In the genomic region with DNA sequence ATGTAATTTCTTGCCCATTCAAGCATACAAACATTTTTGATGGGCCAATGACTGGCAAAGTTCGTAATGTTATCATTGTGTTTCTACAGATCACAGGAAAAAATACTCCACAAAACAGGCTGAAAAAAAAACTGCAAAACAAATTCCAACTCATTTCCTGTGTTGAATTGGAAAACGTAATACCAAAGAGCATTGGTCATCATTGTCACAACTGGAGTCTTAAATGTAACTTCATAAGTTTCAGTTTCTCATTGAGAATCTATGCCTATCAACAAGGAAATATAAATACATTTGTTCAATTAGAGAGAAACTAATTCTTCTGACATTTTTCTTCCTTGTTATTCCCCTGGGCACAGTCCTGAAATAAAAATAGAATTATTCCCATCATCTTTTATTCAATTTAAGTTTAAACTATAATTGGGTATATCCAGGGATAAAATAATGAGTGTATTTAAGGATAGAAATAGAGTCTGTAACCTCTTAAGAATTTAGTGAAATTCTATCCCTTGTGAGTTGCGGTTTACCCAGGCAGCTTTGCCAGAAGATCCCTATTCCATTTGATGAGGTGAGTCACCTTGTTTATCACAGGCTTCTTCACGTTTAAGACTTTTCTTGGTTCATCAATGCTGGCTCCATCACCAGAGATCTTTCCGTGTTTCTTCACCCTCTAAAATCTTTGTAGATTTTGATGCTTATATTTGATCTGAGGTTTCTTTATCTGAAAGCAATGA, we compare ENCODE assay signal across 1 cellular context.
A peak's percentile ranks its signal among the peaks of the same experiment; 100 is the strongest.
TF ChIP-seq lines count a peak whose summit lies in the region.

No MANE protein-coding gene starts in this region.

TF ChIP-seq in SK-N-SH, 30 proteins besides CTCF, POLR2A, EP300 and RAD21 (continued from another document):
- TF ChIP-seq, protein P1, sequence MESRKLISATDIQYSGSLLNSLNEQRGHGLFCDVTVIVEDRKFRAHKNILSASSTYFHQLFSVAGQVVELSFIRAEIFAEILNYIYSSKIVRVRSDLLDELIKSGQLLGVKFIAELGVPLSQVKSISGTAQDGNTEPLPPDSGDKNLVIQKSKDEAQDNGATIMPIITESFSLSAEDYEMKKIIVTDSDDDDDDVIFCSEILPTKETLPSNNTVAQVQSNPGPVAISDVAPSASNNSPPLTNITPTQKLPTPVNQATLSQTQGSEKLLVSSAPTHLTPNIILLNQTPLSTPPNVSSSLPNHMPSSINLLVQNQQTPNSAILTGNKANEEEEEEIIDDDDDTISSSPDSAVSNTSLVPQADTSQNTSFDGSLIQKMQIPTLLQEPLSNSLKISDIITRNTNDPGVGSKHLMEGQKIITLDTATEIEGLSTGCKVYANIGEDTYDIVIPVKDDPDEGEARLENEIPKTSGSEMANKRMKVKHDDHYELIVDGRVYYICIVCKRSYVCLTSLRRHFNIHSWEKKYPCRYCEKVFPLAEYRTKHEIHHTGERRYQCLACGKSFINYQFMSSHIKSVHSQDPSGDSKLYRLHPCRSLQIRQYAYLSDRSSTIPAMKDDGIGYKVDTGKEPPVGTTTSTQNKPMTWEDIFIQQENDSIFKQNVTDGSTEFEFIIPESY (IDR thresholded peaks at IDR 0.05; ENCODE audit: borderline replicate concordance, low read depth), result 0 out of 2 replicates have a peak, but pooled peaks have one; percentile 26
- TF ChIP-seq TEAD4 (IDR thresholded peaks at IDR 0.05; ENCODE audit: borderline replicate concordance, insufficient read depth), result 0 out of 2 replicates have a peak, but pooled peaks have one; percentile 20
- no peak for TF ChIP-seq SMC3 (IDR thresholded peaks at IDR 0.05; ENCODE audit: low read depth, low read length)
- TF ChIP-seq MEF2A (IDR thresholded peaks at IDR 0.05; ENCODE audit: borderline replicate concordance, low read depth), result peak; percentile 62; the same call in 1 of the 2 replicates
- TF ChIP-seq, protein P2, sequence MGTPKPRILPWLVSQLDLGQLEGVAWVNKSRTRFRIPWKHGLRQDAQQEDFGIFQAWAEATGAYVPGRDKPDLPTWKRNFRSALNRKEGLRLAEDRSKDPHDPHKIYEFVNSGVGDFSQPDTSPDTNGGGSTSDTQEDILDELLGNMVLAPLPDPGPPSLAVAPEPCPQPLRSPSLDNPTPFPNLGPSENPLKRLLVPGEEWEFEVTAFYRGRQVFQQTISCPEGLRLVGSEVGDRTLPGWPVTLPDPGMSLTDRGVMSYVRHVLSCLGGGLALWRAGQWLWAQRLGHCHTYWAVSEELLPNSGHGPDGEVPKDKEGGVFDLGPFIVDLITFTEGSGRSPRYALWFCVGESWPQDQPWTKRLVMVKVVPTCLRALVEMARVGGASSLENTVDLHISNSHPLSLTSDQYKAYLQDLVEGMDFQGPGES (IDR thresholded peaks at IDR 0.05; ENCODE audit: low read depth, low read length), result no peak
- TF ChIP-seq, protein P3, sequence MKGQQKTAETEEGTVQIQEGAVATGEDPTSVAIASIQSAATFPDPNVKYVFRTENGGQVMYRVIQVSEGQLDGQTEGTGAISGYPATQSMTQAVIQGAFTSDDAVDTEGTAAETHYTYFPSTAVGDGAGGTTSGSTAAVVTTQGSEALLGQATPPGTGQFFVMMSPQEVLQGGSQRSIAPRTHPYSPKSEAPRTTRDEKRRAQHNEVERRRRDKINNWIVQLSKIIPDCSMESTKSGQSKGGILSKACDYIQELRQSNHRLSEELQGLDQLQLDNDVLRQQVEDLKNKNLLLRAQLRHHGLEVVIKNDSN (IDR thresholded peaks at IDR 0.05; ENCODE audit: borderline replicate concordance, low read depth), result no peak
- TF ChIP-seq EZH2phosphoT487 (IDR thresholded peaks at IDR 0.05; ENCODE audit: borderline replicate concordance, low read depth), result no peak
- no peak for TF ChIP-seq POLR2AphosphoS5 (IDR thresholded peaks at IDR 0.05; ENCODE audit: low read depth, low read length)
- TF ChIP-seq GATA2 (CRISPR knock-in tag; IDR thresholded peaks at IDR 0.05), result no peak
- TF ChIP-seq, protein P4, sequence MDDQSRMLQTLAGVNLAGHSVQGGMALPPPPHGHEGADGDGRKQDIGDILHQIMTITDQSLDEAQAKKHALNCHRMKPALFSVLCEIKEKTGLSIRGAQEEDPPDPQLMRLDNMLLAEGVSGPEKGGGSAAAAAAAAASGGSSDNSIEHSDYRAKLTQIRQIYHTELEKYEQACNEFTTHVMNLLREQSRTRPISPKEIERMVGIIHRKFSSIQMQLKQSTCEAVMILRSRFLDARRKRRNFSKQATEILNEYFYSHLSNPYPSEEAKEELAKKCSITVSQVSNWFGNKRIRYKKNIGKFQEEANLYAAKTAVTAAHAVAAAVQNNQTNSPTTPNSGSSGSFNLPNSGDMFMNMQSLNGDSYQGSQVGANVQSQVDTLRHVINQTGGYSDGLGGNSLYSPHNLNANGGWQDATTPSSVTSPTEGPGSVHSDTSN (IDR thresholded peaks at IDR 0.05), result peak; percentile 41; the same call in 1 of the 2 replicates
- TF ChIP-seq NRF1 (IDR thresholded peaks at IDR 0.05; ENCODE audit: low read depth, low read length), result no peak
- no peak for TF ChIP-seq RFX5 (IDR thresholded peaks at IDR 0.05; ENCODE audit: low read length)
- no peak for TF ChIP-seq TAF1 (IDR thresholded peaks at IDR 0.05; ENCODE audit: borderline replicate concordance, low read depth, low read length)
- TF ChIP-seq TCF12 (IDR thresholded peaks at IDR 0.05), result peak; percentile 48
- TF ChIP-seq FOXJ3 (CRISPR knock-in tag; IDR thresholded peaks at IDR 0.05), result no peak
- no peak for TF ChIP-seq CHD2 (IDR thresholded peaks at IDR 0.05; ENCODE audit: low read length, partially characterized antibody)
- no peak for TF ChIP-seq SIN3A (IDR thresholded peaks at IDR 0.05; ENCODE audit: borderline replicate concordance, low read depth, low read length)
- peak; percentile 56 for TF ChIP-seq NFIC (IDR thresholded peaks at IDR 0.05; ENCODE audit: borderline replicate concordance)
